Comparison of ENCODE assay signal across 8 cellular contexts in the genomic region with DNA sequence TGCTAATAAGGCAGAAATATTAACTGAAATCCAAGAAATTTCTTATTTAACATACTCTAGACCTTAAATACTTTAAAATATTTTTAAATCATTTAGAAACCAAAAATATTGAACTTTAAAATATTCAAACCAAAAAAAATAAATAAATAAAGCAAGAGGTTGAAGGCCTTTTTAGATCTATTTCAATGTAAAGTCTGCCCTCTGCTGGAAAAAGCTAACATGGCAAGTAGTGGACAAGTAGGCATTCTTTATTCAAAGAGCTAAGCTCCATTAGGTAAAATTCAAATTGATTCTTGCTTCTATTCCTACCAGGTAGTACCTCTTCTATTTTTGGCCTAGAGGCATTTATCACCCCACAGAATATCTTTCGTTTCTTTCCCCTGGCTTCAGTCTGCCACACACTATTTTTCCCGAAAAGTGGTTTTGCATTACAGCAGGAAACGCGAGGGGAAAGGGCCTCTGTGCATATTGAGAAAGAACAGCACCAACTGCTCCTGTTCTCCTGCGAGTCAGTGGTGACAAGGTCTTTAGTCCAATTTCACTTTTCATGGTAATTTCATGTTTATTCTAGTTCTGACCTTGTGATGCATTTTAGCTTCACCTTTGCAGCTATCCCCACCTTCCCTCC. TPM values are rescaled to one million over a fixed set of nuclear protein-coding genes. Genes with fewer than 3 reads are reported as not detected.
A peak's percentile ranks its signal among the peaks of the same experiment; 100 is the strongest.
DNase-seq lines count a peak whose midpoint lies in the region; ATAC-seq and TF ChIP-seq lines count a peak whose summit lies in the region.

No MANE protein-coding gene starts in this region.

- no peaks in the 10 kb centered on the region for H3K36me3 ChIP-seq in Panc1 (ENCODE audit: control insufficient read depth, insufficient read depth, low read length)

- H3K4me3 ChIP-seq in Panc1 (ENCODE audit: low read depth in 2 of 2, low read length in 2 of 2) = no peak overlapping the region

- POLR2A ChIA-PET in Panc1 (lab: Charles Lee) = no interaction called here

- in situ Hi-C loops in Panc1 (cut with HindIII; ENCODE audit: low pct_unique_long_range_greater_than_20kb, low sequenced_read_pairs) = no loop called here

- DNase-seq in DMS79 (lab: John Stamatoyannopoulos, UW) = peak; percentile 8
- DNase-seq in Panc1 (ENCODE audit: low read depth, low spot score) = no peak
- peak; percentile 32 for DNase-seq in iPS-NIHi7 (ENCODE audit: extremely low spot score)
- DNase-seq in stimulated activated CD4-positive, alpha-beta T cell treated with anti-CD3 and anti-CD28 coated beads, Interleukin-1b, Interleukin-23, amount 100 ng/mL, for 24 hours (ENCODE audit: low read depth in 4 of 4, low spot score in 1 of 4) = peak; percentile 27 to 47 (median 36)

- TF ChIP-seq RAD21 in Ishikawa (IDR thresholded peaks at IDR 0.05; ENCODE audit: low read depth) = peak; percentile 79

- ATAC-seq in GM21360 (IDR thresholded peaks at IDR 0.05; ENCODE audit: unreplicated experiment) (peak; percentile 61), Panc1 (peak; percentile 72; the same call in 1 of the 2 replicates), GM18520 (IDR thresholded peaks at IDR 0.05; ENCODE audit: unreplicated experiment) (no peak)

- no peaks in the 10 kb centered on the region for H3K27me3 ChIP-seq in Panc1 (ENCODE audit: control insufficient read depth, insufficient read depth, low read length)

- intact Hi-C loops in Panc1 (cut with micrococcal nuclease; ENCODE audit: unreplicated experiment) = loop anchor here (1.0 to 10.0 kb wide), 4 partner anchors 77 to 713 kb away; a partner anchor contains a TSS

- H3K27ac ChIP-seq in Panc1 (ENCODE audit: low read length) (no peak overlapping the region), angular gyrus (ENCODE audit: low read depth, low read length) (peak overlapping the region; percentile 68)

- peak; percentile 79 for TF ChIP-seq CTCF in Panc1 (IDR thresholded peaks at IDR 0.05)

- no TSS peak for BruUV-seq in Panc1 (replicated peaks; lab: Mats Ljungman, UMichigan)

- TF ChIP-seq EP300 in Ishikawa (IDR thresholded peaks at IDR 0.05; ENCODE audit: borderline replicate concordance) = no peak

- no peaks in the 10 kb centered on the region for H3K9me3 ChIP-seq in Panc1 (ENCODE audit: control insufficient read depth, insufficient read depth, low read depth, low read length)

- H3K4me1 ChIP-seq in Panc1 (ENCODE audit: control insufficient read depth, insufficient read depth, low read length) = no peaks in the 10 kb centered on the region

- CTCF ChIA-PET in Panc1 (lab: Charles Lee) = interaction anchor here (0.6 to 1.8 kb wide), 4 partner anchors 77 to 799 kb away, joined by 3 to 27 read pairs (median 4); no protein-coding TSS in a partner anchor

TF ChIP-seq in Ishikawa, 13 proteins besides CTCF, POLR2A, EP300 and RAD21:
- TF ChIP-seq EGR1 (IDR thresholded peaks at IDR 0.05) = no peak
- TF ChIP-seq, protein P1, sequence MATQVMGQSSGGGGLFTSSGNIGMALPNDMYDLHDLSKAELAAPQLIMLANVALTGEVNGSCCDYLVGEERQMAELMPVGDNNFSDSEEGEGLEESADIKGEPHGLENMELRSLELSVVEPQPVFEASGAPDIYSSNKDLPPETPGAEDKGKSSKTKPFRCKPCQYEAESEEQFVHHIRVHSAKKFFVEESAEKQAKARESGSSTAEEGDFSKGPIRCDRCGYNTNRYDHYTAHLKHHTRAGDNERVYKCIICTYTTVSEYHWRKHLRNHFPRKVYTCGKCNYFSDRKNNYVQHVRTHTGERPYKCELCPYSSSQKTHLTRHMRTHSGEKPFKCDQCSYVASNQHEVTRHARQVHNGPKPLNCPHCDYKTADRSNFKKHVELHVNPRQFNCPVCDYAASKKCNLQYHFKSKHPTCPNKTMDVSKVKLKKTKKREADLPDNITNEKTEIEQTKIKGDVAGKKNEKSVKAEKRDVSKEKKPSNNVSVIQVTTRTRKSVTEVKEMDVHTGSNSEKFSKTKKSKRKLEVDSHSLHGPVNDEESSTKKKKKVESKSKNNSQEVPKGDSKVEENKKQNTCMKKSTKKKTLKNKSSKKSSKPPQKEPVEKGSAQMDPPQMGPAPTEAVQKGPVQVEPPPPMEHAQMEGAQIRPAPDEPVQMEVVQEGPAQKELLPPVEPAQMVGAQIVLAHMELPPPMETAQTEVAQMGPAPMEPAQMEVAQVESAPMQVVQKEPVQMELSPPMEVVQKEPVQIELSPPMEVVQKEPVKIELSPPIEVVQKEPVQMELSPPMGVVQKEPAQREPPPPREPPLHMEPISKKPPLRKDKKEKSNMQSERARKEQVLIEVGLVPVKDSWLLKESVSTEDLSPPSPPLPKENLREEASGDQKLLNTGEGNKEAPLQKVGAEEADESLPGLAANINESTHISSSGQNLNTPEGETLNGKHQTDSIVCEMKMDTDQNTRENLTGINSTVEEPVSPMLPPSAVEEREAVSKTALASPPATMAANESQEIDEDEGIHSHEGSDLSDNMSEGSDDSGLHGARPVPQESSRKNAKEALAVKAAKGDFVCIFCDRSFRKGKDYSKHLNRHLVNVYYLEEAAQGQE (IDR thresholded peaks at IDR 0.05; ENCODE audit: low read depth) = no peak
- TF ChIP-seq TAF1 (IDR thresholded peaks at IDR 0.05; ENCODE audit: low read depth) = no peak
- TF ChIP-seq, protein P2, sequence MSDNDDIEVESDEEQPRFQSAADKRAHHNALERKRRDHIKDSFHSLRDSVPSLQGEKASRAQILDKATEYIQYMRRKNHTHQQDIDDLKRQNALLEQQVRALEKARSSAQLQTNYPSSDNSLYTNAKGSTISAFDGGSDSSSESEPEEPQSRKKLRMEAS (IDR thresholded peaks at IDR 0.05) = no peak
- no peak for TF ChIP-seq CEBPB (IDR thresholded peaks at IDR 0.05)

RNA-seq across cellular contexts. Expression of a gene that starts 20.4 kb away (rescaled TPM):
- 15.4 TPM for total RNA-seq in Panc1 (2021; ENCODE audit: unreplicated experiment)
- 5.7 TPM for polyA plus RNA-seq in Panc1 (2012; ENCODE audit: insufficient read length)

RNA-seq across cellular contexts. Expression of a gene that starts 45.9 kb away (rescaled TPM):
- total RNA-seq in Panc1 (2021; ENCODE audit: unreplicated experiment) = 21.3 TPM
- polyA plus RNA-seq in Panc1 (2012; ENCODE audit: insufficient read length) = 21.4 TPM

RNA-seq across cellular contexts. Expression of a gene that starts 54.8 kb away (rescaled TPM):
- not detected for total RNA-seq in Panc1 (2021; ENCODE audit: unreplicated experiment)
- polyA plus RNA-seq in Panc1 (2012; ENCODE audit: insufficient read length) = not detected
